Comparison of ENCODE assay signal across 1 cellular context in genomic region chr7:29189743-29190201, GRCh38.
TF ChIP-seq lines count a peak whose summit lies in the region.

No MANE protein-coding gene starts in this region.

TF ChIP-seq in HepG2, 621 proteins besides CTCF, POLR2A, EP300 and RAD21 (continued from another document and continues in another):
- no peak for TF ChIP-seq CBX2 (IDR thresholded peaks at IDR 0.05; ENCODE audit: low read depth, low read length)
- TF ChIP-seq CBX2 (CRISPR knock-in tag; IDR thresholded peaks at IDR 0.05; ENCODE audit: low read depth) = no peak
- TF ChIP-seq RBM22 (optimal IDR thresholded peaks at IDR 0.05; ENCODE audit: low read length) = no peak
- TF ChIP-seq ZNF704 (CRISPR knock-in tag; IDR thresholded peaks at IDR 0.05; ENCODE audit: borderline replicate concordance) = no peak
- no peak for TF ChIP-seq CEBPZ (IDR thresholded peaks at IDR 0.05; ENCODE audit: low read length)
- TF ChIP-seq ZNF138 (CRISPR knock-in tag; IDR thresholded peaks at IDR 0.05; ENCODE audit: low read depth) = 0 out of 2 replicates have a peak, but pooled peaks have one; percentile 32
- TF ChIP-seq IKZF4 (CRISPR knock-in tag; IDR thresholded peaks at IDR 0.05; ENCODE audit: borderline replicate concordance, low read depth, not compliant biosample characterization) = no peak
- TF ChIP-seq ZSCAN9 (CRISPR knock-in tag; IDR thresholded peaks at IDR 0.05; ENCODE audit: borderline replicate concordance) = no peak
- no peak for TF ChIP-seq HOXD1 (CRISPR knock-in tag; IDR thresholded peaks at IDR 0.05)
- TF ChIP-seq TFDP1 (CRISPR knock-in tag; IDR thresholded peaks at IDR 0.05; ENCODE audit: borderline replicate concordance) = no peak
- no peak for TF ChIP-seq ZNF841 (CRISPR knock-in tag; IDR thresholded peaks at IDR 0.05; ENCODE audit: borderline replicate concordance)
- no peak for TF ChIP-seq KLF9 (CRISPR knock-in tag; IDR thresholded peaks at IDR 0.05; ENCODE audit: low read depth)
- TF ChIP-seq POLR2G (IDR thresholded peaks at IDR 0.05; ENCODE audit: low read depth, low read length) = no peak
- no peak for TF ChIP-seq ZNF503 (CRISPR knock-in tag; IDR thresholded peaks at IDR 0.05)
- TF ChIP-seq ZBTB44 (CRISPR knock-in tag; IDR thresholded peaks at IDR 0.05) = no peak
- no peak; the same call in 1 of the 2 replicates for TF ChIP-seq ZBTB33 (CRISPR knock-in tag; IDR thresholded peaks at IDR 0.05)
- no peak for TF ChIP-seq ZNF431 (CRISPR knock-in tag; IDR thresholded peaks at IDR 0.05; ENCODE audit: borderline replicate concordance, low read depth)
- no peak for TF ChIP-seq GMEB1 (CRISPR knock-in tag; IDR thresholded peaks at IDR 0.05; ENCODE audit: borderline replicate concordance)
- no peak for TF ChIP-seq ZNF333 (CRISPR knock-in tag; IDR thresholded peaks at IDR 0.05; ENCODE audit: borderline replicate concordance)
- no peak for TF ChIP-seq TBP (CRISPR knock-in tag; IDR thresholded peaks at IDR 0.05)
- no peak for TF ChIP-seq ZNF20 (CRISPR knock-in tag; IDR thresholded peaks at IDR 0.05)
- no peak for TF ChIP-seq MBNL3 (CRISPR knock-in tag; conservative IDR thresholded peaks at IDR 0.05)
- TF ChIP-seq ELF4 (CRISPR knock-in tag; IDR thresholded peaks at IDR 0.05; ENCODE audit: borderline replicate concordance) = no peak
- TF ChIP-seq ZNF382 (CRISPR knock-in tag; IDR thresholded peaks at IDR 0.05; ENCODE audit: borderline replicate concordance) = no peak
- TF ChIP-seq HNRNPH1 (optimal IDR thresholded peaks at IDR 0.05; ENCODE audit: low read depth, low read length) = no peak
- TF ChIP-seq ZNF556 (CRISPR knock-in tag; IDR thresholded peaks at IDR 0.05; ENCODE audit: borderline replicate concordance) = peak; percentile 19; the same call in 1 of the 2 replicates
- TF ChIP-seq ZMYM3 (CRISPR knock-in tag; IDR thresholded peaks at IDR 0.05) = no peak
- no peak for TF ChIP-seq MAFF (IDR thresholded peaks at IDR 0.05; ENCODE audit: low read depth, low read length)
- TF ChIP-seq ZSCAN12 (CRISPR knock-in tag; IDR thresholded peaks at IDR 0.05) = no peak
- TF ChIP-seq DMTF1 (CRISPR knock-in tag; IDR thresholded peaks at IDR 0.05) = no peak
- no peak for TF ChIP-seq ZGPAT (CRISPR knock-in tag; IDR thresholded peaks at IDR 0.05)
- peak; percentile 90 for TF ChIP-seq ZNF687 (CRISPR knock-in tag; IDR thresholded peaks at IDR 0.05)
- no peak for TF ChIP-seq FIP1L1 (IDR thresholded peaks at IDR 0.05; ENCODE audit: borderline replicate concordance, insufficient read depth, low read depth, low read length)
- TF ChIP-seq HIVEP1 (CRISPR knock-in tag; IDR thresholded peaks at IDR 0.05) = no peak
